Comparison of ENCODE assay signal across 16 cellular contexts in genomic region chr17:10843806-10844205, GRCh38. TPM values are rescaled to one million over a fixed set of nuclear protein-coding genes. Genes with fewer than 3 reads are reported as not detected.
DNase-seq lines count a peak whose midpoint lies in the region; ATAC-seq and TF ChIP-seq lines count a peak whose summit lies in the region.
"Had no signal": no experiment of that assay in that cellular context is flagged by ENCODE, and none has a peak within 500 bp of the region (broad histone marks: within the 10 kb centered on the region; RNA-seq: fewer than 3 reads in every experiment).

No MANE protein-coding gene starts in this region.

- no peaks in the 10 kb centered on the region for H3K79me2 ChIP-seq in SK-N-SH (ENCODE audit: insufficient read depth)
- H3K79me2 ChIP-seq in neural progenitor cell (ENCODE audit: low read depth): no peaks in the 10 kb centered on the region
- H3K79me2 ChIP-seq: parathyroid adenoma had no signal

- H3K36me3 Mint-ChIP-seq in endodermal cell (ENCODE audit: low read depth): no peaks in the 10 kb centered on the region
- H3K36me3 Mint-ChIP-seq in neural progenitor cell: no peaks in the 10 kb centered on the region

- H3K27me3 Mint-ChIP-seq in endodermal cell (ENCODE audit: insufficient read depth) (peaks cover 17% of the 10 kb centered on the region), neural progenitor cell (ENCODE audit: insufficient read depth, low read depth) (peaks cover 27% of the 10 kb centered on the region)

- POLR2A ChIA-PET in SK-N-SH (lab: Yijun Ruan, JAX): interaction anchor here (1.0 kb wide), 1 partner anchor 111 kb away, joined by 3 read pairs; no protein-coding TSS in a partner anchor

- H3F3A ChIP-seq in SK-N-SH (replicated peaks; ENCODE audit: insufficient read depth) (no peaks in the 10 kb centered on the region), neural progenitor cell (ENCODE audit: low read depth) (no peaks in the 10 kb centered on the region)

- H3K4me1 Mint-ChIP-seq in endodermal cell (peaks cover 15% of the 10 kb centered on the region), neural progenitor cell (peaks cover 20% of the 10 kb centered on the region)

- H4K20me1 ChIP-seq in SK-N-SH (ENCODE audit: insufficient read depth) (no peaks in the 10 kb centered on the region), neural progenitor cell (ENCODE audit: low read depth) (peaks cover 7% of the 10 kb centered on the region)

- H3K9me3 Mint-ChIP-seq in endodermal cell: peaks cover 12% of the 10 kb centered on the region
- peaks cover 14% of the 10 kb centered on the region for H3K9me3 Mint-ChIP-seq in neural progenitor cell

- H2AFZ ChIP-seq in SK-N-SH (ENCODE audit: low read depth) (no peak overlapping the region), neural progenitor cell (replicated peaks) (no peak overlapping the region)

- DNase-seq in SK-N-SH (peak; percentile 12), LNCaP clone FGC (ENCODE audit: low read depth) (peak; percentile 27), endodermal cell (peak; percentile 72), neural progenitor cell (ENCODE audit: low spot score) (no peak), GF-D8 (lab: John Stamatoyannopoulos, UW) (no peak), NCI-H1048 (lab: John Stamatoyannopoulos, UW) (no peak)
- DNase-seq: activated CD4-positive, CD25-positive, alpha-beta regulatory T cell; DMS153; KBM-7; NCI-H226; tibial artery had no signal

- H3K4me1 ChIP-seq in SK-N-SH (ENCODE audit: control insufficient read depth in 1 of 2, insufficient read depth in 2 of 2, low read depth in 1 of 2, low read length in 1 of 2): peaks cover 0 to 4% of the 10 kb centered on the region in 2 experiments; a peak in 1 of 4 replicates
- H3K4me1 ChIP-seq in endodermal cell (ENCODE audit: control insufficient read depth, insufficient read depth, low read length): peaks cover 5% of the 10 kb centered on the region
- no peaks in the 10 kb centered on the region for H3K4me1 ChIP-seq in neural progenitor cell
- H3K4me1 ChIP-seq: parathyroid adenoma had no signal

- no peaks in the 10 kb centered on the region for H3K9me2 ChIP-seq in SK-N-SH

- 45% methylated on average over 7 of the region's 7 CpGs for WGBS in SK-N-SH (ENCODE audit: low lambda C conversion rate)
- WGBS in endodermal cell (ENCODE audit: insufficient coverage in 1 of 2, insufficient read length in 1 of 2), 2 experiments: 63 to 75% methylated on average over 4 to 7 of the region's 7 CpGs

- H3K4me3 Mint-ChIP-seq in endodermal cell (no peak overlapping the region), neural progenitor cell (peak overlapping the region; percentile 66)

- CTCF ChIA-PET in SK-N-SH (lab: Yijun Ruan, JAX): interaction anchor here (1.3 to 8.3 kb wide), 11 partner anchors 9 to 213 kb away, joined by 4 to 165 read pairs (median 16); no protein-coding TSS in a partner anchor

- H3K4me3 ChIP-seq in SK-N-SH (ENCODE audit: low read depth in 2 of 2, low read length in 1 of 2) (no peak overlapping the region), LNCaP clone FGC (ENCODE audit: low read depth, low read length) (no peak overlapping the region), endodermal cell (ENCODE audit: low read length) (no peak overlapping the region), neural progenitor cell (no peak overlapping the region)
- H3K4me3 ChIP-seq: tibial artery had no signal

- H3K27ac Mint-ChIP-seq in endodermal cell: no peak overlapping the region
- peak overlapping the region; percentile 7 for H3K27ac Mint-ChIP-seq in neural progenitor cell

- H3K4me2 ChIP-seq in SK-N-SH (no peak overlapping the region), neural progenitor cell (no peak overlapping the region)

- H3K36me3 ChIP-seq in SK-N-SH (replicated peaks in 1 of 2; ENCODE audit: control insufficient read depth in 1 of 2, insufficient read depth in 2 of 2, low read length in 1 of 2) (no peaks in the 10 kb centered on the region), endodermal cell (ENCODE audit: control insufficient read depth, insufficient read depth, low read length) (no peaks in the 10 kb centered on the region), neural progenitor cell (no peaks in the 10 kb centered on the region)
- H3K36me3 ChIP-seq: tibial artery had no signal

- H3K27me3 ChIP-seq in SK-N-SH (ENCODE audit: insufficient read depth) (no peaks in the 10 kb centered on the region), endodermal cell (ENCODE audit: control insufficient read depth, insufficient read depth, low read length, poor library complexity, severe bottlenecking) (no peaks in the 10 kb centered on the region), neural progenitor cell (peaks cover 21% of the 10 kb centered on the region)
- H3K27me3 ChIP-seq: tibial artery had no signal

- H3K9me3 ChIP-seq in SK-N-SH (no peaks in the 10 kb centered on the region), endodermal cell (ENCODE audit: control insufficient read depth, low read length) (no peaks in the 10 kb centered on the region), neural progenitor cell (ENCODE audit: low read depth) (no peaks in the 10 kb centered on the region)
- H3K9me3 ChIP-seq: tibial artery had no signal

- TF ChIP-seq EP300 in SK-N-SH (IDR thresholded peaks at IDR 0.05; ENCODE audit: borderline replicate concordance in 1 of 2, low read depth in 1 of 2, low read length in 1 of 2): no peak

- no peak overlapping the region for H3K27ac ChIP-seq in SK-N-SH (ENCODE audit: low read depth in 2 of 2, low read length in 1 of 2)
- H3K27ac ChIP-seq in endodermal cell (ENCODE audit: low read depth, low read length): no peak overlapping the region
- no peak overlapping the region for H3K27ac ChIP-seq in neural progenitor cell
- H3K27ac ChIP-seq: 22Rv1, parathyroid adenoma, tibial artery had no signal

- TF ChIP-seq CTCF in SK-N-SH (IDR thresholded peaks at IDR 0.05) (no peak), LNCaP clone FGC (IDR thresholded peaks at IDR 0.05; ENCODE audit: control insufficient read depth, extremely low read depth, insufficient read depth) (no peak), endodermal cell (conservative IDR thresholded peaks at IDR 0.05) (no peak), neural progenitor cell (IDR thresholded peaks at IDR 0.05) (no peak)

- TF ChIP-seq RAD21 in SK-N-SH (IDR thresholded peaks at IDR 0.05; ENCODE audit: low read length): no peak

- H3K9ac ChIP-seq in SK-N-SH: no peak overlapping the region
- H3K9ac ChIP-seq in endodermal cell (ENCODE audit: extremely low read depth, low read length, poor library complexity, severe bottlenecking): no peak overlapping the region
- H3K9ac ChIP-seq in neural progenitor cell: no peak overlapping the region
- H3K9ac ChIP-seq: parathyroid adenoma had no signal

- ATAC-seq in SK-N-SH treated with all-trans-retinoic acid at 6 μM for 48 hours: no peak
- no peak for ATAC-seq in GM21423 (IDR thresholded peaks at IDR 0.05; ENCODE audit: unreplicated experiment)

TF ChIP-seq in SK-N-SH, 30 proteins besides CTCF, POLR2A, EP300 and RAD21 (continues in another document):
- no peak for TF ChIP-seq GATA2 (CRISPR knock-in tag; IDR thresholded peaks at IDR 0.05)
- TF ChIP-seq RFX5 (IDR thresholded peaks at IDR 0.05; ENCODE audit: low read length): no peak
- TF ChIP-seq, protein P1, sequence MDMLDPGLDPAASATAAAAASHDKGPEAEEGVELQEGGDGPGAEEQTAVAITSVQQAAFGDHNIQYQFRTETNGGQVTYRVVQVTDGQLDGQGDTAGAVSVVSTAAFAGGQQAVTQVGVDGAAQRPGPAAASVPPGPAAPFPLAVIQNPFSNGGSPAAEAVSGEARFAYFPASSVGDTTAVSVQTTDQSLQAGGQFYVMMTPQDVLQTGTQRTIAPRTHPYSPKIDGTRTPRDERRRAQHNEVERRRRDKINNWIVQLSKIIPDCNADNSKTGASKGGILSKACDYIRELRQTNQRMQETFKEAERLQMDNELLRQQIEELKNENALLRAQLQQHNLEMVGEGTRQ (IDR thresholded peaks at IDR 0.05; ENCODE audit: borderline replicate concordance, low read depth, low read length): no peak
- TF ChIP-seq EZH2phosphoT487 (IDR thresholded peaks at IDR 0.05; ENCODE audit: borderline replicate concordance, low read depth): no peak
- TF ChIP-seq FOSL2 (IDR thresholded peaks at IDR 0.05; ENCODE audit: borderline replicate concordance, low read depth): no peak
- TF ChIP-seq MXI1 (IDR thresholded peaks at IDR 0.05; ENCODE audit: low read depth, low read length): no peak
- no peak for TF ChIP-seq FOXJ3 (CRISPR knock-in tag; IDR thresholded peaks at IDR 0.05)
- TF ChIP-seq SIN3A (IDR thresholded peaks at IDR 0.05; ENCODE audit: borderline replicate concordance, low read depth, low read length): no peak

TF ChIP-seq in SK-N-SH treated with all-trans-retinoic acid at 6 μM for 48 hours, 23 proteins besides CTCF, POLR2A, EP300 and RAD21 (continues in another document):
- TF ChIP-seq RARB (CRISPR knock-in tag; IDR thresholded peaks at IDR 0.05) (no peak), ZC3H10 (CRISPR knock-in tag; IDR thresholded peaks at IDR 0.05) (no peak), ZFP3 (CRISPR knock-in tag; IDR thresholded peaks at IDR 0.05) (no peak), SNAI2 (CRISPR knock-in tag; IDR thresholded peaks at IDR 0.05) (no peak), CSDC2 (CRISPR knock-in tag; IDR thresholded peaks at IDR 0.05) (no peak)
- TF ChIP-seq, protein P2, sequence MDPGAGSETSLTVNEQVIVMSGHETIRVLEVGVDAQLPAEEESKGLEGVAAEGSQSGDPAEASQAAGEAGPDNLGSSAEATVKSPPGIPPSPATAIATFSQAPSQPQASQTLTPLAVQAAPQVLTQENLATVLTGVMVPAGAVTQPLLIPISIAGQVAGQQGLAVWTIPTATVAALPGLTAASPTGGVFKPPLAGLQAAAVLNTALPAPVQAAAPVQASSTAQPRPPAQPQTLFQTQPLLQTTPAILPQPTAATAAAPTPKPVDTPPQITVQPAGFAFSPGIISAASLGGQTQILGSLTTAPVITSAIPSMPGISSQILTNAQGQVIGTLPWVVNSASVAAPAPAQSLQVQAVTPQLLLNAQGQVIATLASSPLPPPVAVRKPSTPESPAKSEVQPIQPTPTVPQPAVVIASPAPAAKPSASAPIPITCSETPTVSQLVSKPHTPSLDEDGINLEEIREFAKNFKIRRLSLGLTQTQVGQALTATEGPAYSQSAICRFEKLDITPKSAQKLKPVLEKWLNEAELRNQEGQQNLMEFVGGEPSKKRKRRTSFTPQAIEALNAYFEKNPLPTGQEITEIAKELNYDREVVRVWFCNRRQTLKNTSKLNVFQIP (CRISPR knock-in tag; IDR thresholded peaks at IDR 0.05; ENCODE audit: borderline replicate concordance, low read depth): no peak

RNA-seq across cellular contexts. Expression of gene PIRT, which starts 5.9 kb away (rescaled TPM):
- polyA plus RNA-seq in SK-N-SH (2012; rRNA removed): not detected in 2 replicates
- polyA plus RNA-seq in SK-N-SH (2012; cell fraction: cytosol; rRNA removed): not detected in 2 replicates
- polyA plus RNA-seq in SK-N-SH (2012; cell fraction: nucleus; rRNA removed): not detected in 2 replicates
- total RNA-seq in endodermal cell: not detected
- polyA plus RNA-seq in endodermal cell (2013, experiment 1 of 2): not detected
- 0.08 TPM for polyA plus RNA-seq in endodermal cell (2013, experiment 2 of 2)
- total RNA-seq in neural progenitor cell (ENCODE audit: low replicate concordance): not detected in 2 replicates
- total RNA-seq: RPMI7951 had no signal

RNA-seq across cellular contexts. Expression of gene TMEM238L, which starts 39.9 kb away (rescaled TPM):
- polyA plus RNA-seq in SK-N-SH (2012; rRNA removed): not detected in 2 replicates
- polyA plus RNA-seq in SK-N-SH (2012; cell fraction: cytosol; rRNA removed): not detected in 2 replicates
- polyA plus RNA-seq in SK-N-SH (2012; cell fraction: nucleus; rRNA removed): not detected in 2 replicates
- total RNA-seq in endodermal cell (not detected), neural progenitor cell (ENCODE audit: low replicate concordance) (not detected in 2 replicates)
- polyA plus RNA-seq in endodermal cell (2013, experiment 1 of 2): not detected
- polyA plus RNA-seq in endodermal cell (2013, experiment 2 of 2): not detected
- total RNA-seq: RPMI7951 had no signal

Comparison
In these comparisons a context has a peak if more than half of its experiments do, and no peak if none do; other contexts are left out.
1. DNase-seq: peak in SK-N-SH (single experiment), LNCaP clone FGC (single experiment) and endodermal cell (single experiment); none in neural progenitor cell (single experiment), GF-D8 (single experiment) and NCI-H1048 (single experiment).